2 cellular contexts compared by ENCODE assay signal in the genomic region with DNA sequence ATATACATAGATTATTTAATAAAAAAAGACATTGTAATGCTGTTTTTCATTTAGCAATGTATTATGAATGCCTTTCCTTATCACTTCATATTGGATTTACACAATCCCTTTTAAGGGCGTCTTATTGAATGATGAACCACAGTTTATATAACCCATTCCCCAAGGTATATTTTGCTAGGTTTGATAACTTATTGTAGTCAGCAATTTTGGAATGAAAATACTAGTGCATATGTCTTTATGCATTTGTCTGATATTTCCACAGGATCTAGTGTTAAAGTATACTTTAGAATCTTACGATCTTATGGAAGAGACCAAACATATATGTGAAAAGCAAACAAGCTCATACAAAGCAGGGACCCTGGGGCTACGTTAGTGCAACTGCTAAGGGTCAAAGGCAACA.
TF ChIP-seq lines count a peak whose summit lies in the region.

No MANE protein-coding gene starts in this region.

TF ChIP-seq in HepG2, 621 proteins besides CTCF, POLR2A, EP300 and RAD21 (continued from another document):
- TF ChIP-seq, protein P1, sequence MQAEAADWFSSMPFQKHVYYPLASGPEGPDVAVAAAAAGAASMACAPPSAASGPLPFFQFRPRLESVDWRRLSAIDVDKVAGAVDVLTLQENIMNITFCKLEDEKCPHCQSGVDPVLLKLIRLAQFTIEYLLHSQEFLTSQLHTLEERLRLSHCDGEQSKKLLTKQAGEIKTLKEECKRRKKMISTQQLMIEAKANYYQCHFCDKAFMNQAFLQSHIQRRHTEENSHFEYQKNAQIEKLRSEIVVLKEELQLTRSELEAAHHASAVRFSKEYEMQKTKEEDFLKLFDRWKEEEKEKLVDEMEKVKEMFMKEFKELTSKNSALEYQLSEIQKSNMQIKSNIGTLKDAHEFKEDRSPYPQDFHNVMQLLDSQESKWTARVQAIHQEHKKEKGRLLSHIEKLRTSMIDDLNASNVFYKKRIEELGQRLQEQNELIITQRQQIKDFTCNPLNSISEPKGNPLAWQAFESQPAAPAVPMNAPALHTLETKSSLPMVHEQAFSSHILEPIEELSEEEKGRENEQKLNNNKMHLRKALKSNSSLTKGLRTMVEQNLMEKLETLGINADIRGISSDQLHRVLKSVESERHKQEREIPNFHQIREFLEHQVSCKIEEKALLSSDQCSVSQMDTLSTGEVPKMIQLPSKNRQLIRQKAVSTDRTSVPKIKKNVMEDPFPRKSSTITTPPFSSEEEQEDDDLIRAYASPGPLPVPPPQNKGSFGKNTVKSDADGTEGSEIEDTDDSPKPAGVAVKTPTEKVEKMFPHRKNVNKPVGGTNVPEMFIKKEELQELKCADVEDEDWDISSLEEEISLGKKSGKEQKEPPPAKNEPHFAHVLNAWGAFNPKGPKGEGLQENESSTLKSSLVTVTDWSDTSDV (CRISPR knock-in tag; IDR thresholded peaks at IDR 0.05), result no peak
- TF ChIP-seq MAFK (conservative IDR thresholded peaks at IDR 0.05 in 1 of 2, IDR thresholded peaks at IDR 0.05 in 1 of 2; ENCODE audit: low read length in 2 of 2) (peak; percentile 66 to 78), MAFF (IDR thresholded peaks at IDR 0.05; ENCODE audit: low read depth, low read length) (peak; percentile 32; the same call in 1 of the 2 replicates), CEBPG (CRISPR knock-in tag; IDR thresholded peaks at IDR 0.05) (no peak), ZNF761 (CRISPR knock-in tag; conservative IDR thresholded peaks at IDR 0.05) (no peak)
- TF ChIP-seq, protein P2, sequence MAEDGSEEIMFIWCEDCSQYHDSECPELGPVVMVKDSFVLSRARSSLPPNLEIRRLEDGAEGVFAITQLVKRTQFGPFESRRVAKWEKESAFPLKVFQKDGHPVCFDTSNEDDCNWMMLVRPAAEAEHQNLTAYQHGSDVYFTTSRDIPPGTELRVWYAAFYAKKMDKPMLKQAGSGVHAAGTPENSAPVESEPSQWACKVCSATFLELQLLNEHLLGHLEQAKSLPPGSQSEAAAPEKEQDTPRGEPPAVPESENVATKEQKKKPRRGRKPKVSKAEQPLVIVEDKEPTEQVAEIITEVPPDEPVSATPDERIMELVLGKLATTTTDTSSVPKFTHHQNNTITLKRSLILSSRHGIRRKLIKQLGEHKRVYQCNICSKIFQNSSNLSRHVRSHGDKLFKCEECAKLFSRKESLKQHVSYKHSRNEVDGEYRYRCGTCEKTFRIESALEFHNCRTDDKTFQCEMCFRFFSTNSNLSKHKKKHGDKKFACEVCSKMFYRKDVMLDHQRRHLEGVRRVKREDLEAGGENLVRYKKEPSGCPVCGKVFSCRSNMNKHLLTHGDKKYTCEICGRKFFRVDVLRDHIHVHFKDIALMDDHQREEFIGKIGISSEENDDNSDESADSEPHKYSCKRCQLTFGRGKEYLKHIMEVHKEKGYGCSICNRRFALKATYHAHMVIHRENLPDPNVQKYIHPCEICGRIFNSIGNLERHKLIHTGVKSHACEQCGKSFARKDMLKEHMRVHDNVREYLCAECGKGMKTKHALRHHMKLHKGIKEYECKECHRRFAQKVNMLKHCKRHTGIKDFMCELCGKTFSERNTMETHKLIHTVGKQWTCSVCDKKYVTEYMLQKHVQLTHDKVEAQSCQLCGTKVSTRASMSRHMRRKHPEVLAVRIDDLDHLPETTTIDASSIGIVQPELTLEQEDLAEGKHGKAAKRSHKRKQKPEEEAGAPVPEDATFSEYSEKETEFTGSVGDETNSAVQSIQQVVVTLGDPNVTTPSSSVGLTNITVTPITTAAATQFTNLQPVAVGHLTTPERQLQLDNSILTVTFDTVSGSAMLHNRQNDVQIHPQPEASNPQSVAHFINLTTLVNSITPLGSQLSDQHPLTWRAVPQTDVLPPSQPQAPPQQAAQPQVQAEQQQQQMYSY (CRISPR knock-in tag; IDR thresholded peaks at IDR 0.05), result no peak

TF ChIP-seq in A549, 52 proteins besides CTCF, POLR2A, EP300 and RAD21:
- TF ChIP-seq, protein P3, sequence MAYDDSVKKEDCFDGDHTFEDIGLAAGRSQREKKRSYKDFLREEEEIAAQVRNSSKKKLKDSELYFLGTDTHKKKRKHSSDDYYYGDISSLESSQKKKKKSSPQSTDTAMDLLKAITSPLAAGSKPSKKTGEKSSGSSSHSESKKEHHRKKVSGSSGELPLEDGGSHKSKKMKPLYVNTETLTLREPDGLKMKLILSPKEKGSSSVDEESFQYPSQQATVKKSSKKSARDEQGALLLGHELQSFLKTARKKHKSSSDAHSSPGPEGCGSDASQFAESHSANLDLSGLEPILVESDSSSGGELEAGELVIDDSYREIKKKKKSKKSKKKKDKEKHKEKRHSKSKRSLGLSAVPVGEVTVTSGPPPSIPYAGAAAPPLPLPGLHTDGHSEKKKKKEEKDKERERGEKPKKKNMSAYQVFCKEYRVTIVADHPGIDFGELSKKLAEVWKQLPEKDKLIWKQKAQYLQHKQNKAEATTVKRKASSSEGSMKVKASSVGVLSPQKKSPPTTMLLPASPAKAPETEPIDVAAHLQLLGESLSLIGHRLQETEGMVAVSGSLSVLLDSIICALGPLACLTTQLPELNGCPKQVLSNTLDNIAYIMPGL (CRISPR knock-in tag; IDR thresholded peaks at IDR 0.05; ENCODE audit: borderline replicate concordance), result no peak
- TF ChIP-seq MAFK (IDR thresholded peaks at IDR 0.05; ENCODE audit: partially characterized antibody), result peak; percentile 53
TF ChIP-seq in A549: peak in this region for 1.
